25 cellular contexts compared by ENCODE assay signal in the genomic region with DNA sequence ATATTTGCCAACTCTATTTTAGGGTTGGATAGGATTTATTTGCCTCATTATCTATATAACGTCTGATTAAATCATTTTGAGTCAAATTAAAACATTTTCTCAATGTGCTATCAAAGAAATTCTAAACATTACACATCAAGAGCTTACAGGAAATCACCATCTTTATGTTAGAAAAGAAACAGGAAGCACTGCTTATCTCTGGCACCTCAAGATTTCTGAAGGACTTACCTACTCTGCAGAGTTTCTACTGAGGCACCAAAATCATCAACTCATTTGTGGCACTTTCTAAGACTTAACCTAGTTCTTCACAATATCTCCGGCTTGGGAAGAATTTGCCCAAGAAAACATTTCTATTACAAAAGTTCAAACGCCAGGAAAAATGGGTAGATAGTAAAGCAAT.
DNase-seq lines count a peak whose midpoint lies in the region; ATAC-seq and TF ChIP-seq lines count a peak whose summit lies in the region.
"Had no signal": no experiment of that assay in that cellular context is flagged by ENCODE, and none has a peak within 500 bp of the region (broad histone marks: within the 10 kb centered on the region; RNA-seq: fewer than 3 reads in every experiment).

No MANE protein-coding gene starts in this region.

- no peak overlapping the region for H3K4me3 ChIP-seq in CD8-positive, alpha-beta memory T cell (ENCODE audit: low read length)
- H3K4me3 ChIP-seq: A549, esophagus muscularis mucosa, prostate gland, upper lobe of left lung had no signal

- H3K27me3 Mint-ChIP-seq in activated CD8-positive, alpha-beta memory T cell treated with anti-CD3 and anti-CD28 coated beads, Interleukin-2, amount 10 ng/mL, durations not matched to agents 7 days and 5 days: no peaks in the 10 kb centered on the region
- H3K27me3 Mint-ChIP-seq in CD8-positive, alpha-beta memory T cell: no peaks in the 10 kb centered on the region
- H3K27me3 Mint-ChIP-seq in activated CD8-positive, alpha-beta T cell treated with anti-CD3 and anti-CD28 coated beads for 36 hours: no peaks in the 10 kb centered on the region
- no peaks in the 10 kb centered on the region for H3K27me3 Mint-ChIP-seq in effector memory CD8-positive, alpha-beta T cell

- ATAC-seq in activated CD8-positive, alpha-beta memory T cell treated with anti-CD3 and anti-CD28 coated beads, Interleukin-2, amount 10 ng/mL, durations not matched to agents 7 days and 5 days: no peak
- ATAC-seq in activated CD8-positive, alpha-beta T cell treated with anti-CD3 and anti-CD28 coated beads for 36 hours: no peak
- no peak for ATAC-seq in effector memory CD8-positive, alpha-beta T cell (replicated peaks)
- ATAC-seq in HG02840 (IDR thresholded peaks at IDR 0.05; ENCODE audit: low FRiP score, unreplicated experiment): no peak
- ATAC-seq: A549, foreskin keratinocyte, sciatic nerve had no signal

- peaks cover 50% of the 10 kb centered on the region for H3K4me1 ChIP-seq in CD8-positive, alpha-beta memory T cell (ENCODE audit: insufficient read depth, low read length)
- H3K4me1 ChIP-seq: A549, esophagus muscularis mucosa, foreskin keratinocyte, prostate gland, upper lobe of left lung had no signal

- peaks cover 22% of the 10 kb centered on the region for H3K36me3 Mint-ChIP-seq in activated CD8-positive, alpha-beta memory T cell treated with anti-CD3 and anti-CD28 coated beads, Interleukin-2, amount 10 ng/mL, durations not matched to agents 7 days and 5 days
- peaks cover 0 to 3% (median 0%) of the 10 kb centered on the region in 3 donors for H3K36me3 Mint-ChIP-seq in CD8-positive, alpha-beta memory T cell
- H3K36me3 Mint-ChIP-seq in activated CD8-positive, alpha-beta T cell treated with anti-CD3 and anti-CD28 coated beads for 36 hours (ENCODE audit: low read depth): peaks cover 8% of the 10 kb centered on the region
- H3K36me3 Mint-ChIP-seq in effector memory CD8-positive, alpha-beta T cell (ENCODE audit: insufficient read depth): no peaks in the 10 kb centered on the region

- CTCF ChIA-PET in activated CD8-positive, alpha-beta memory T cell treated with anti-CD3 and anti-CD28 coated beads, Interleukin-2, amount 10 ng/mL, durations not matched to agents 7 days and 5 days (lab: Charles Lee): no interaction called here
- CTCF ChIA-PET in CD8-positive, alpha-beta memory T cell (lab: Charles Lee): no interaction called here
- CTCF ChIA-PET in activated CD8-positive, alpha-beta T cell treated with anti-CD3 and anti-CD28 coated beads for 36 hours (lab: Charles Lee): no interaction called here

- no peak for TF ChIP-seq CTCF in activated CD8-positive, alpha-beta T cell treated with anti-CD3 and anti-CD28 coated beads for 36 hours (IDR thresholded peaks at IDR 0.05)

- H3K9me3 ChIP-seq in CD8-positive, alpha-beta memory T cell (ENCODE audit: low read length): no peaks in the 10 kb centered on the region
- H3K9me3 ChIP-seq: A549, esophagus muscularis mucosa, prostate gland, upper lobe of left lung had no signal

- peak overlapping the region; percentile 77 for H3K27ac Mint-ChIP-seq in activated CD8-positive, alpha-beta memory T cell treated with anti-CD3 and anti-CD28 coated beads, Interleukin-2, amount 10 ng/mL, durations not matched to agents 7 days and 5 days
- peak overlapping the region; percentile 40 to 91 (median 86) for H3K27ac Mint-ChIP-seq in CD8-positive, alpha-beta memory T cell
- peak overlapping the region; percentile 88 for H3K27ac Mint-ChIP-seq in activated CD8-positive, alpha-beta T cell treated with anti-CD3 and anti-CD28 coated beads for 36 hours
- H3K27ac Mint-ChIP-seq in effector memory CD8-positive, alpha-beta T cell: peak overlapping the region; percentile 60 to 90

- no peaks in the 10 kb centered on the region for H3K36me3 ChIP-seq in CD8-positive, alpha-beta memory T cell (ENCODE audit: insufficient read depth, low read length)
- H3K36me3 ChIP-seq: esophagus muscularis mucosa, prostate gland, upper lobe of left lung had no signal

- H3K4me1 Mint-ChIP-seq in activated CD8-positive, alpha-beta memory T cell treated with anti-CD3 and anti-CD28 coated beads, Interleukin-2, amount 10 ng/mL, durations not matched to agents 7 days and 5 days: peaks cover 48% of the 10 kb centered on the region
- H3K4me1 Mint-ChIP-seq in CD8-positive, alpha-beta memory T cell: peaks cover 68 to 82% (median 77%) of the 10 kb centered on the region in 3 donors
- peaks cover 61% of the 10 kb centered on the region for H3K4me1 Mint-ChIP-seq in activated CD8-positive, alpha-beta T cell treated with anti-CD3 and anti-CD28 coated beads for 36 hours (ENCODE audit: low read depth)
- H3K4me1 Mint-ChIP-seq in effector memory CD8-positive, alpha-beta T cell (ENCODE audit: low read depth in 2 of 2): peaks cover 47 to 62% of the 10 kb centered on the region in 2 donors

- H3K4me3 Mint-ChIP-seq in activated CD8-positive, alpha-beta memory T cell treated with anti-CD3 and anti-CD28 coated beads, Interleukin-2, amount 10 ng/mL, durations not matched to agents 7 days and 5 days: no peak overlapping the region
- H3K4me3 Mint-ChIP-seq in CD8-positive, alpha-beta memory T cell: peak overlapping the region in 6 of 7 donors; percentile 64 to 80 (median 74)
- no peak overlapping the region for H3K4me3 Mint-ChIP-seq in activated CD8-positive, alpha-beta T cell treated with anti-CD3 and anti-CD28 coated beads for 36 hours
- peak overlapping the region; percentile 49 to 80 for H3K4me3 Mint-ChIP-seq in effector memory CD8-positive, alpha-beta T cell

- H3K27ac ChIP-seq in CD8-positive, alpha-beta memory T cell (ENCODE audit: low read depth, low read length): no peak overlapping the region
- H3K27ac ChIP-seq: A549, esophagus muscularis mucosa, foreskin keratinocyte, prostate gland, RWPE1, upper lobe of left lung had no signal

- POLR2A ChIA-PET in CD8-positive, alpha-beta memory T cell (lab: Charles Lee): interaction anchor here (0.5 kb wide), 1 partner anchor 13 kb away, joined by 7 read pairs; no protein-coding TSS in a partner anchor
- POLR2A ChIA-PET in activated CD8-positive, alpha-beta T cell treated with anti-CD3 and anti-CD28 coated beads for 36 hours (lab: Charles Lee): no interaction called here

- peaks cover 2% of the 10 kb centered on the region for H3K9me3 Mint-ChIP-seq in activated CD8-positive, alpha-beta memory T cell treated with anti-CD3 and anti-CD28 coated beads, Interleukin-2, amount 10 ng/mL, durations not matched to agents 7 days and 5 days (ENCODE audit: low read depth)
- H3K9me3 Mint-ChIP-seq in CD8-positive, alpha-beta memory T cell: no peaks in the 10 kb centered on the region
- H3K9me3 Mint-ChIP-seq in activated CD8-positive, alpha-beta T cell treated with anti-CD3 and anti-CD28 coated beads for 36 hours: peaks cover 5% of the 10 kb centered on the region
- no peaks in the 10 kb centered on the region for H3K9me3 Mint-ChIP-seq in effector memory CD8-positive, alpha-beta T cell

- H3K27me3 ChIP-seq in CD8-positive, alpha-beta memory T cell (ENCODE audit: insufficient read depth, low read length, poor library complexity, severe bottlenecking): no peaks in the 10 kb centered on the region
- H3K27me3 ChIP-seq: esophagus muscularis mucosa, foreskin keratinocyte, upper lobe of left lung had no signal

- no peak for DNase-seq in activated CD8-positive, alpha-beta memory T cell treated with anti-CD3 and anti-CD28 coated beads, Interleukin-2, amount 10 ng/mL, durations not matched to agents 7 days and 5 days
- no peak for DNase-seq in activated CD8-positive, alpha-beta memory T cell treated with anti-CD3 and anti-CD28 coated beads, Interleukin-2, amount 50 U/mL, for 48 hours
- DNase-seq in CD8-positive, alpha-beta memory T cell: peak in 2 of 5 donors; percentile 18 to 20
- DNase-seq in activated CD8-positive, alpha-beta T cell treated with anti-CD3 and anti-CD28 coated beads for 36 hours: no peak
- DNase-seq in effector memory CD8-positive, alpha-beta T cell: no peak
- DNase-seq in DMS53 (lab: John Stamatoyannopoulos, UW) (no peak), NCI-H345 treated with DMSO at 0.1 percent for 48 hours (lab: John Stamatoyannopoulos, UW; ENCODE audit: unreplicated experiment) (no peak)
- DNase-seq: activated CD4-positive, CD25-positive, alpha-beta regulatory T cell treated with anti-CD3 and anti-CD28 coated beads, Interleukin-2, amount 50 U/mL, for 72 hours; AML-193; caudate nucleus; foreskin keratinocyte; GF-D8; NCI-H1417; NCI-H2081 treated with DMSO at 0.1 percent for 48 hours; NCI-H345; NCI-H82; stimulated activated CD4-positive, alpha-beta T cell treated with anti-CD3 and anti-CD28 coated beads, Interleukin-12 subunit alpha, Interleukin-12 subunit beta, amount 100 ng/mL, for 4 hours; stimulated activated CD4-positive, alpha-beta T cell treated with anti-CD3 and anti-CD28 coated beads, Interleukin-4, amount 100 ng/mL, for 1 hour; upper lobe of left lung had no signal

- intact Hi-C loops in activated CD8-positive, alpha-beta T cell treated with anti-CD3 and anti-CD28 coated beads for 36 hours (cut with micrococcal nuclease): loop anchor here (10.0 kb wide), 1 partner anchor 421 kb away; no protein-coding TSS in a partner anchor

Comparison
In these comparisons a context has a peak if more than half of its experiments do, and no peak if none do; other contexts are left out.
1. H3K4me3 Mint-ChIP-seq: peak in CD8-positive, alpha-beta memory T cell (6 of 7) and effector memory CD8-positive, alpha-beta T cell (2 of 2); none in activated CD8-positive, alpha-beta memory T cell treated with anti-CD3 and anti-CD28 coated beads, Interleukin-2, amount 10 ng/mL, durations not matched to agents 7 days and 5 days (single experiment) and activated CD8-positive, alpha-beta T cell treated with anti-CD3 and anti-CD28 coated beads for 36 hours (single experiment).
2. Peak in every context shown above with its lines, with median percentiles within 50 percentile points of each other: H3K27ac Mint-ChIP-seq.